In the genomic region with DNA sequence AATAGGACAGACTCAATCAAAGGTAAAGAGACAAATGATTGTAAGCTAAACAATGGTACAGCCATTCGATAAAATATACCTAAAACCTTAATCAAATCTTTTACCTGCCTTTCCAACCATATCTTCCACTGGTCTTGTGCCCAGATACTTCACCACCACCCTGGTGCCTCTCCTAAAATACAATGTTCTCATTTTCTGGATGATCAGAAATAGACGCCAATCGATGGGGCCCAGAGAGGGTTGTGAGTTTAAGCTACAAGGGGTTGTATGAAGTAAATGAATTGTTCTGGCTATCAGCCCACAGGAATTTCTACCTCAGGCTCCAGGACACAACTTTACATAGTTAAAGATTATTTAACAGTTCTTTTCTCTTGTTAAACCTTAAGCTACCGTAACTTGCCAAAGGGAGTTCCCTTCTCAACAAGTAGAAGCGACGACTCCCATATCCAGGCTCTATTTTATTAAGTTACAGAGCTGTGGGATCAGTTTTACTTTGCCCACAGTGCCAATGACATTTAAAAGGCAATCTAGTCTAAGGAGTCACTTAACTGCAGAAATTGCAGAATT, we compare ENCODE assay signal across 1 cellular context.
TF ChIP-seq lines count a peak whose summit lies in the region.

No MANE protein-coding gene starts in this region.

TF ChIP-seq in GM12878, 131 proteins besides CTCF, POLR2A, EP300 and RAD21:
- TF ChIP-seq, protein P1, sequence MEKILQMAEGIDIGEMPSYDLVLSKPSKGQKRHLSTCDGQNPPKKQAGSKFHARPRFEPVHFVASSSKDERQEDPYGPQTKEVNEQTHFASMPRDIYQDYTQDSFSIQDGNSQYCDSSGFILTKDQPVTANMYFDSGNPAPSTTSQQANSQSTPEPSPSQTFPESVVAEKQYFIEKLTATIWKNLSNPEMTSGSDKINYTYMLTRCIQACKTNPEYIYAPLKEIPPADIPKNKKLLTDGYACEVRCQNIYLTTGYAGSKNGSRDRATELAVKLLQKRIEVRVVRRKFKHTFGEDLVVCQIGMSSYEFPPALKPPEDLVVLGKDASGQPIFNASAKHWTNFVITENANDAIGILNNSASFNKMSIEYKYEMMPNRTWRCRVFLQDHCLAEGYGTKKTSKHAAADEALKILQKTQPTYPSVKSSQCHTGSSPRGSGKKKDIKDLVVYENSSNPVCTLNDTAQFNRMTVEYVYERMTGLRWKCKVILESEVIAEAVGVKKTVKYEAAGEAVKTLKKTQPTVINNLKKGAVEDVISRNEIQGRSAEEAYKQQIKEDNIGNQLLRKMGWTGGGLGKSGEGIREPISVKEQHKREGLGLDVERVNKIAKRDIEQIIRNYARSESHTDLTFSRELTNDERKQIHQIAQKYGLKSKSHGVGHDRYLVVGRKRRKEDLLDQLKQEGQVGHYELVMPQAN (conservative IDR thresholded peaks at IDR 0.05), result no peak
- TF ChIP-seq ZNF384 (IDR thresholded peaks at IDR 0.05; ENCODE audit: borderline replicate concordance, low read depth, low read length) (no peak), ZNF207 (IDR thresholded peaks at IDR 0.05; ENCODE audit: borderline replicate concordance) (no peak), SMAD5 (IDR thresholded peaks at IDR 0.05; ENCODE audit: low read depth) (no peak), TCF3 (IDR thresholded peaks at IDR 0.05; ENCODE audit: borderline replicate concordance, insufficient read depth, low read depth, low read length) (no peak), SMARCA5 (IDR thresholded peaks at IDR 0.05) (no peak), SPI1 (IDR thresholded peaks at IDR 0.05; ENCODE audit: borderline replicate concordance, insufficient read depth, low read depth, low read length) (no peak), RAD51 (IDR thresholded peaks at IDR 0.05) (no peak), E4F1 (IDR thresholded peaks at IDR 0.05; ENCODE audit: borderline replicate concordance, partially characterized antibody) (no peak), ELK1 (IDR thresholded peaks at IDR 0.05; ENCODE audit: low read depth, low read length) (no peak), TARDBP (IDR thresholded peaks at IDR 0.05; ENCODE audit: borderline replicate concordance) (no peak), CBX3 (IDR thresholded peaks at IDR 0.05; ENCODE audit: borderline replicate concordance, low read depth) (no peak), NFXL1 (IDR thresholded peaks at IDR 0.05; ENCODE audit: borderline replicate concordance) (no peak), ASH2L (IDR thresholded peaks at IDR 0.05; ENCODE audit: borderline replicate concordance, low read depth) (no peak), MTA3 (IDR thresholded peaks at IDR 0.05; ENCODE audit: borderline replicate concordance, low read length) (no peak), ZNF622 (IDR thresholded peaks at IDR 0.05) (no peak)
- TF ChIP-seq, protein P2, sequence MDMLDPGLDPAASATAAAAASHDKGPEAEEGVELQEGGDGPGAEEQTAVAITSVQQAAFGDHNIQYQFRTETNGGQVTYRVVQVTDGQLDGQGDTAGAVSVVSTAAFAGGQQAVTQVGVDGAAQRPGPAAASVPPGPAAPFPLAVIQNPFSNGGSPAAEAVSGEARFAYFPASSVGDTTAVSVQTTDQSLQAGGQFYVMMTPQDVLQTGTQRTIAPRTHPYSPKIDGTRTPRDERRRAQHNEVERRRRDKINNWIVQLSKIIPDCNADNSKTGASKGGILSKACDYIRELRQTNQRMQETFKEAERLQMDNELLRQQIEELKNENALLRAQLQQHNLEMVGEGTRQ (IDR thresholded peaks at IDR 0.05; ENCODE audit: borderline replicate concordance, low read depth, low read length), result no peak
